1 cellular context compared by ENCODE assay signal in genomic region chr5:140227046-140227445, GRCh38.
TF ChIP-seq lines count a peak whose summit lies in the region.

No MANE protein-coding gene starts in this region.

TF ChIP-seq in HepG2, 621 proteins besides CTCF, POLR2A, EP300 and RAD21:
- peak; percentile 21; the same call in 1 of the 2 replicates for TF ChIP-seq STAG1 (CRISPR knock-in tag; IDR thresholded peaks at IDR 0.05)
- no peak for TF ChIP-seq ZNF775 (CRISPR knock-in tag; IDR thresholded peaks at IDR 0.05; ENCODE audit: borderline replicate concordance)
